Comparison of ENCODE assay signal across 12 cellular contexts in genomic region chr1:154353966-154354365, GRCh38. TPM values are rescaled to one million over a fixed set of nuclear protein-coding genes. Genes with fewer than 3 reads are reported as not detected.
DNase-seq lines count a peak whose midpoint lies in the region; ATAC-seq, FAIRE-seq and TF ChIP-seq lines count a peak whose summit lies in the region.
"Had no signal": no experiment of that assay in that cellular context is flagged by ENCODE, and none has a peak within 500 bp of the region (broad histone marks: within the 10 kb centered on the region; RNA-seq: fewer than 3 reads in every experiment).

No MANE protein-coding gene starts in this region.

- peaks cover 8% of the 10 kb centered on the region; the same call in 1 of the 3 replicates for H3K36me3 ChIP-seq in K562 (ENCODE audit: control insufficient read depth, insufficient read depth, low read length)
- peaks cover 0 to 10% (median 9%) of the 10 kb centered on the region in 9 donors for H3K36me3 ChIP-seq in heart left ventricle
- H3K36me3 ChIP-seq in spleen: peaks cover 0 to 17% (median 8%) of the 10 kb centered on the region in 6 donors

- no peak for TF ChIP-seq EP300 in K562 (IDR thresholded peaks at IDR 0.05; ENCODE audit: low read length)

- TF ChIP-seq CTCF in CD14-positive monocyte (IDR thresholded peaks at IDR 0.05) (no peak), H9 (conservative IDR thresholded peaks at IDR 0.05) (no peak), K562 (IDR thresholded peaks at IDR 0.05 in 2 of 3, conservative IDR thresholded peaks at IDR 0.05 in 1 of 3; ENCODE audit: insufficient read depth in 2 of 3, low read depth in 1 of 3, low read length in 3 of 3) (peak in 1 of 3 experiments; percentile 23; a peak in 1 of 6 replicates), heart left ventricle (IDR thresholded peaks at IDR 0.05) (peak in 1 of 12 donors; percentile 2), spleen (IDR thresholded peaks at IDR 0.05 in 8 of 11, conservative IDR thresholded peaks at IDR 0.05 in 3 of 11) (no peak)

- no peak overlapping the region for H3K4me2 ChIP-seq in H9 (ENCODE audit: insufficient read depth, insufficient read length, low read length)
- H3K4me2 ChIP-seq in K562 (ENCODE audit: insufficient read depth, low read length): peak overlapping the region; percentile 10; the same call in 1 of the 2 replicates

- DNase-seq in CD14-positive monocyte (ENCODE audit: low spot score) (no peak), H9 (no peak), K562 (ENCODE audit: extremely low read depth in 1 of 4, low spot score in 3 of 4) (no peak), NCI-H1694 treated with DMSO at 0.1 percent for 48 hours (lab: John Stamatoyannopoulos, UW) (no peak), HPDE6-E6E7 (ENCODE audit: extremely low spot score) (no peak), heart left ventricle (no peak), spleen (no peak)
- no peak for DNase-seq in natural killer cell treated with Interleukin-12 subunit alpha and Interleukin-12 subunit beta and Interleukin-15 and Interleukin-18, amount 100 ng/mL, for 72 hours (ENCODE audit: low spot score)
- DNase-seq: activated gamma-delta T cell treated with Interleukin-2 at 50 U/mL for 16 hours, esophagus squamous epithelium had no signal

- H4K8ac ChIP-seq in H9 (replicated peaks; ENCODE audit: insufficient read length, low read depth, low read length): no peak overlapping the region

- intact Hi-C loops in CD14-positive monocyte (cut with micrococcal nuclease): no loop called here
- intact Hi-C loops in K562 (cut with micrococcal nuclease): loop anchor here (2.0 to 5.0 kb wide), 3 partner anchors 31 to 167 kb away; partner anchors contain the start of gene IL6R
- intact Hi-C loops in heart left ventricle (cut with DNase I): loop anchor here in 2 of 10 donors (5.0 to 10.0 kb wide), 2 partner anchors 48 to 191 kb away; no protein-coding TSS in a partner anchor
- intact Hi-C loops in spleen (cut with DNase I; ENCODE audit: low total_unique reads): no loop called here

- H3K27ac ChIP-seq in H9 (ENCODE audit: insufficient read length, low read depth, low read length): no peak overlapping the region
- no peak overlapping the region for H3K27ac ChIP-seq in K562 (ENCODE audit: extremely low read depth, low read depth, low read length)
- H3K27ac ChIP-seq in heart left ventricle: no peak overlapping the region
- H3K27ac ChIP-seq in spleen: peak overlapping the region in 3 of 8 donors; percentile 62 to 79 (median 79)

- H3K18ac ChIP-seq in H9 (ENCODE audit: insufficient read length, low read depth, low read length): no peak overlapping the region

- no peak overlapping the region for H4K91ac ChIP-seq in H9 (ENCODE audit: insufficient read length, low read depth, low read length)

- peaks cover 12% of the 10 kb centered on the region for H3K23me2 ChIP-seq in H9 (ENCODE audit: insufficient read length, low read depth, low read length, poor library complexity, severe bottlenecking)

- H3K56ac ChIP-seq in H9 (ENCODE audit: insufficient read length, low read depth, low read length): no peak overlapping the region

- no peak overlapping the region for H2BK15ac ChIP-seq in H9 (ENCODE audit: low read depth, low read length)

- H3K36me3 Mint-ChIP-seq in CD14-positive monocyte: peaks cover 0 to 6% of the 10 kb centered on the region in 2 donors
- peaks cover 0 to 7% (median 7%) of the 10 kb centered on the region in 3 experiments; a peak in 6 of 7 replicates for H3K36me3 Mint-ChIP-seq in H9 (ENCODE audit: insufficient read depth in 1 of 3, low read depth in 3 of 3)
- no peaks in the 10 kb centered on the region for H3K36me3 Mint-ChIP-seq in natural killer cell treated with Interleukin-12 subunit alpha and Interleukin-12 subunit beta and Interleukin-15 and Interleukin-18, amount 100 ng/mL, for 72 hours

- no peak overlapping the region for H3K23ac ChIP-seq in H9 (ENCODE audit: insufficient read length, low read depth, low read length)

- H2AFZ ChIP-seq in H9 (ENCODE audit: low read length): no peak overlapping the region
- H2AFZ ChIP-seq in K562 (ENCODE audit: low read depth, low read length): no peak overlapping the region

- no peak overlapping the region for H2BK120ac ChIP-seq in H9 (ENCODE audit: low read depth, low read length, poor library complexity, severe bottlenecking)

- CTCF ChIA-PET in K562 (lab: Yijun Ruan, JAX; ENCODE audit: low intra/inter-chr PET ratio): interaction anchor here (0.8 to 1.3 kb wide), 2 partner anchors 28 to 89 kb away, joined by 4 read pairs; no protein-coding TSS in a partner anchor

- H3T11ph ChIP-seq in H9 (ENCODE audit: low read length): no peak overlapping the region

- BruUV-seq in K562 (replicated peaks; lab: Mats Ljungman, UMichigan): no TSS peak

- no peak for ATAC-seq in K562
- no peak for ATAC-seq in natural killer cell treated with Interleukin-12 subunit alpha and Interleukin-12 subunit beta and Interleukin-15 and Interleukin-18, amount 100 ng/mL, for 72 hours
- ATAC-seq in heart left ventricle: no peak

- peaks cover 0 to 2% (median 0%) of the 10 kb centered on the region in 7 donors for H3K9me3 Mint-ChIP-seq in CD14-positive monocyte
- no peaks in the 10 kb centered on the region; a peak in 1 of 5 replicates for H3K9me3 Mint-ChIP-seq in H9
- no peaks in the 10 kb centered on the region for H3K9me3 Mint-ChIP-seq in natural killer cell treated with Interleukin-12 subunit alpha and Interleukin-12 subunit beta and Interleukin-15 and Interleukin-18, amount 100 ng/mL, for 72 hours

- POLR2A ChIA-PET in K562 (lab: Yijun Ruan, JAX): interaction anchor here (0.6 to 1.4 kb wide), 8 partner anchors 10 to 637 kb away, joined by 3 to 5 read pairs (median 3); no protein-coding TSS in a partner anchor

- H3K4me3 ChIP-seq in K562: no peak overlapping the region
- H3K4me3 ChIP-seq in heart left ventricle: no peak overlapping the region
- H3K4me3 ChIP-seq in spleen: no peak overlapping the region

- H3K4me3 Mint-ChIP-seq in CD14-positive monocyte (no peak overlapping the region), H9 (peak overlapping the region; percentile 80 to 89; a peak in 3 of 5 replicates)
- peak overlapping the region; percentile 62 for H3K4me3 Mint-ChIP-seq in natural killer cell treated with Interleukin-12 subunit alpha and Interleukin-12 subunit beta and Interleukin-15 and Interleukin-18, amount 100 ng/mL, for 72 hours

- H2BK12ac ChIP-seq in H9 (ENCODE audit: insufficient read length, low read depth, low read length): no peak overlapping the region

- H3K27ac Mint-ChIP-seq in CD14-positive monocyte (peak overlapping the region in 5 of 7 donors; percentile 15 to 79 (median 51)), H9 (no peak overlapping the region)
- peak overlapping the region; percentile 2 to 62 for H3K27ac Mint-ChIP-seq in natural killer cell treated with Interleukin-12 subunit alpha and Interleukin-12 subunit beta and Interleukin-15 and Interleukin-18, amount 100 ng/mL, for 72 hours

- WGBS in H9 (ENCODE audit: extremely low coverage, insufficient read length, low lambda C conversion rate): no CpG with 5 or more reads among the region's 5 CpGs
- 2% methylated on average over 5 of the region's 5 CpGs for WGBS in K562 (ENCODE audit: insufficient coverage, low coverage, missing lambda C conversion rate)
- 94 to 96% (median 96%) methylated on average over 5 of the region's 5 CpGs for WGBS in heart left ventricle, 4 donors
- WGBS in spleen, 5 donors: 87 to 95% (median 90%) methylated on average over 5 of the region's 5 CpGs

- TF ChIP-seq POLR2A in K562 (conservative IDR thresholded peaks at IDR 0.05) (no peak), heart left ventricle (IDR thresholded peaks at IDR 0.05) (no peak), spleen (IDR thresholded peaks at IDR 0.05) (no peak)

- H4K20me1 ChIP-seq in H9 (ENCODE audit: control insufficient read depth, insufficient read depth, insufficient read length): no peaks in the 10 kb centered on the region
- 0 out of 2 replicates have a peak, but pooled peaks cover 3% of the 10 kb centered on the region for H4K20me1 ChIP-seq in K562 (replicated peaks; ENCODE audit: control insufficient read depth, insufficient read depth, low read length)

- H3K4me1 Mint-ChIP-seq in CD14-positive monocyte (peaks cover 39% of the 10 kb centered on the region), H9 (peaks cover 26 to 29% of the 10 kb centered on the region in 2 experiments)
- peaks cover 21 to 24% of the 10 kb centered on the region in 2 donors for H3K4me1 Mint-ChIP-seq in natural killer cell treated with Interleukin-12 subunit alpha and Interleukin-12 subunit beta and Interleukin-15 and Interleukin-18, amount 100 ng/mL, for 72 hours (ENCODE audit: low read depth in 2 of 2)

- H3K4me1 ChIP-seq in H9 (ENCODE audit: insufficient read depth, low read length) (no peaks in the 10 kb centered on the region; the same call in 1 of the 2 replicates), K562 (replicated peaks in 1 of 2; ENCODE audit: control insufficient read depth in 2 of 2, insufficient read depth in 2 of 2, low read length in 2 of 2) (peaks cover 31 to 37% of the 10 kb centered on the region in 2 experiments), heart left ventricle (peaks cover 0 to 29% (median 13%) of the 10 kb centered on the region in 12 donors), spleen (peaks cover 12 to 38% (median 26%) of the 10 kb centered on the region in 6 donors)

- TF ChIP-seq RAD21 in K562 (CRISPR knock-in tag; conservative IDR thresholded peaks at IDR 0.05 in 1 of 2, IDR thresholded peaks at IDR 0.05 in 1 of 2): no peak

- H3K9me3 ChIP-seq in H9 (ENCODE audit: control insufficient read depth, low read depth, low read length) (no peaks in the 10 kb centered on the region), K562 (replicated peaks; ENCODE audit: control insufficient read depth, insufficient read depth, low read depth, low read length) (no peaks in the 10 kb centered on the region), heart left ventricle (no peaks in the 10 kb centered on the region), spleen (no peaks in the 10 kb centered on the region)
- H3K9me3 ChIP-seq: esophagus squamous epithelium, suprapubic skin had no signal

- H3K27me3 ChIP-seq in H9 (ENCODE audit: insufficient read depth, low read length) (no peaks in the 10 kb centered on the region), K562 (ENCODE audit: control insufficient read depth in 2 of 2, insufficient read depth in 2 of 2, low read length in 2 of 2) (no peaks in the 10 kb centered on the region), heart left ventricle (no peaks in the 10 kb centered on the region), spleen (replicated peaks in 1 of 7) (peaks cover 0 to 20% (median 0%) of the 10 kb centered on the region in 7 donors)
- H3K27me3 ChIP-seq: esophagus squamous epithelium, suprapubic skin had no signal

- H2AK5ac ChIP-seq in H9 (ENCODE audit: insufficient read length, low read length): no peak overlapping the region

- H3K79me1 ChIP-seq in H9 (ENCODE audit: insufficient read depth, low read depth, low read length, poor library complexity, severe bottlenecking): no peaks in the 10 kb centered on the region

- no peak overlapping the region for H2BK20ac ChIP-seq in H9 (ENCODE audit: low read depth, low read length, poor library complexity, severe bottlenecking)

- no peak for FAIRE-seq in K562 (lab: Jason Lieb, UNC)

- in situ Hi-C loops in K562 (cut with MboI): no loop called here

- no peaks in the 10 kb centered on the region for H3K9me1 ChIP-seq in K562 (ENCODE audit: control insufficient read depth, insufficient read depth, low read length)

- no peak overlapping the region for H3K14ac ChIP-seq in H9 (ENCODE audit: insufficient read depth, low read length)

- peaks cover 10 to 31% (median 22%) of the 10 kb centered on the region in 3 donors for H3K27me3 Mint-ChIP-seq in CD14-positive monocyte (ENCODE audit: low read depth in 3 of 3)
- H3K27me3 Mint-ChIP-seq in H9 (ENCODE audit: low read depth): peaks cover 18% of the 10 kb centered on the region
- peaks cover 14 to 20% of the 10 kb centered on the region in 2 donors for H3K27me3 Mint-ChIP-seq in natural killer cell treated with Interleukin-12 subunit alpha and Interleukin-12 subunit beta and Interleukin-15 and Interleukin-18, amount 100 ng/mL, for 72 hours

- no peak overlapping the region for H4K5ac ChIP-seq in H9 (ENCODE audit: insufficient read length, low read depth, low read length)

- H3K4ac ChIP-seq in H9 (ENCODE audit: low read depth, low read length): no peak overlapping the region

- H2BK5ac ChIP-seq in H9 (ENCODE audit: insufficient read length, low read length): no peak overlapping the region

- H3K79me2 ChIP-seq in H9 (ENCODE audit: insufficient read depth, low read length) (no peaks in the 10 kb centered on the region), K562 (ENCODE audit: control insufficient read depth, insufficient read depth, low read length) (no peaks in the 10 kb centered on the region)

- no peak overlapping the region for H3K9ac ChIP-seq in H9 (ENCODE audit: extremely low read depth, insufficient read length, low read length)
- H3K9ac ChIP-seq in K562 (ENCODE audit: insufficient read depth in 1 of 2, low read depth in 2 of 2, low read length in 2 of 2): no peak overlapping the region

RNA-seq across cellular contexts. Expression of gene ATP8B2, which starts 28.6 kb away (rescaled TPM):
- under 1 TPM; 0.46 to 0.98 TPM for polyA plus RNA-seq in CD14-positive monocyte
- 37.6 and 38.7 TPM in 2 replicates for total RNA-seq in H9 (2021)
- total RNA-seq in K562 (2011; cell fraction: chromatin; rRNA removed; ENCODE audit: low replicate concordance): 111 and 197 TPM in 2 replicates
- total RNA-seq in K562 (2011; cell fraction: nucleolus; rRNA removed): 114 and 120 TPM in 2 replicates
- total RNA-seq in K562 (2011; cell fraction: nucleoplasm; rRNA removed): 96.1 and 116 TPM in 2 replicates
- 33.2 and 53.4 TPM in 2 replicates for total RNA-seq in K562 (2014; rRNA removed)
- 16.0 and 16.9 TPM in 2 replicates for total RNA-seq in K562 (2014; rRNA removed; fragmentation: Illumina TruSeq; extraction: Trizol)
- 12.3 and 12.4 TPM in 2 replicates for total RNA-seq in K562 (2015; rRNA removed; fragmentation: Illumina TruSeq; extraction: Trizol)
- 28.4 and 29.8 TPM in 2 replicates for total RNA-seq in K562 (2021)
- polyA plus RNA-seq in K562 (2011; rRNA removed): 21.5 and 33.4 TPM in 2 replicates
- polyA plus RNA-seq in K562 (2011; cell fraction: cytosol; rRNA removed): 40.1 and 47.5 TPM in 2 replicates
- 95.1 and 98.0 TPM in 2 replicates for polyA plus RNA-seq in K562 (2011; cell fraction: nucleus; rRNA removed)
- polyA plus RNA-seq in K562 (2012): 12.2 and 12.6 TPM in 2 replicates
- polyA plus RNA-seq in K562 (2014; fragmentation: Illumina TruSeq; extraction: Trizol): 18.4 and 22.1 TPM in 2 replicates
- polyA plus RNA-seq in K562 (2014; fragmentation: Nextera tagmentation; extraction: Ambion mirVana): under 1 TPM; 0.27 to 0.58 TPM
- 23.8 and 29.4 TPM in 2 replicates for polyA plus RNA-seq in K562 (2014; rRNA removed)
- 24.4 and 25.3 TPM in 2 replicates for polyA minus RNA-seq in K562 (2011; rRNA and poly(A)+ RNA removed)
- polyA minus RNA-seq in K562 (2011; cell fraction: cytosol; rRNA and poly(A)+ RNA removed): 14.8 and 19.1 TPM in 2 replicates
- polyA minus RNA-seq in K562 (2011; cell fraction: nucleus; rRNA and poly(A)+ RNA removed): 25.3 and 46.8 TPM in 2 replicates
- 10 to 100 TPM; 29.2 to 60.6 TPM for total RNA-seq in natural killer cell treated with Interleukin-12 subunit alpha and Interleukin-12 subunit beta and Interleukin-15 and Interleukin-18, amount 100 ng/mL, for 72 hours
- total RNA-seq in heart left ventricle: 10 to 100 TPM in 8 of 9 donors, 1 to 10 TPM in 1; 9.4 to 45.0 (median 15.5) TPM
- 10 to 100 TPM in 1 of 2 donors, 1 to 10 TPM in 1; 7.2 to 18.3 TPM for polyA plus RNA-seq in heart left ventricle
- 100 to 1,000 TPM in 2 of 7 donors, 10 to 100 TPM in 5; 42.3 to 107 (median 66.7) TPM for total RNA-seq in spleen
- 10 to 100 TPM in 1 of 3 donors, 1 to 10 TPM in 2; 5.4 to 17.0 (median 6.4) TPM for polyA plus RNA-seq in spleen

RNA-seq across cellular contexts. Expression of gene AQP10, which starts 33.1 kb away (rescaled TPM):
- under 1 TPM in 1 of 2 donors, not detected in 1; 0.09 TPM for polyA plus RNA-seq in CD14-positive monocyte
- total RNA-seq in H9 (2021): not detected in 2 replicates
- 12.4 and 39.7 TPM in 2 replicates for total RNA-seq in K562 (2011; cell fraction: chromatin; rRNA removed; ENCODE audit: low replicate concordance)
- 21.6 and 25.0 TPM in 2 replicates for total RNA-seq in K562 (2011; cell fraction: nucleolus; rRNA removed)
- total RNA-seq in K562 (2011; cell fraction: nucleoplasm; rRNA removed): 21.3 and 24.8 TPM in 2 replicates
- total RNA-seq in K562 (2014; rRNA removed): 1.9 and 2.1 TPM in 2 replicates
- 1.7 and 1.9 TPM in 2 replicates for total RNA-seq in K562 (2014; rRNA removed; fragmentation: Illumina TruSeq; extraction: Trizol)
- 1.3 and 1.5 TPM in 2 replicates for total RNA-seq in K562 (2015; rRNA removed; fragmentation: Illumina TruSeq; extraction: Trizol)
- total RNA-seq in K562 (2021): 3.7 and 4.9 TPM in 2 replicates
- 9.7 and 20.6 TPM in 2 replicates for polyA plus RNA-seq in K562 (2011; rRNA removed)
- polyA plus RNA-seq in K562 (2011; cell fraction: cytosol; rRNA removed): 16.4 and 28.3 TPM in 2 replicates
- polyA plus RNA-seq in K562 (2011; cell fraction: nucleus; rRNA removed): 46.5 and 76.2 TPM in 2 replicates
- 6.3 and 8.5 TPM in 2 replicates for polyA plus RNA-seq in K562 (2012)
- polyA plus RNA-seq in K562 (2014; fragmentation: Illumina TruSeq; extraction: Trizol): 5.6 and 7.4 TPM in 2 replicates
- polyA plus RNA-seq in K562 (2014; fragmentation: Nextera tagmentation; extraction: Ambion mirVana): under 1 TPM; 0.37 to 0.56 TPM
- polyA plus RNA-seq in K562 (2014; rRNA removed): 4.5 and 5.0 TPM in 2 replicates
- 4.2 and 5.3 TPM in 2 replicates for polyA minus RNA-seq in K562 (2011; rRNA and poly(A)+ RNA removed)
- 2.0 and 5.8 TPM in 2 replicates for polyA minus RNA-seq in K562 (2011; cell fraction: cytosol; rRNA and poly(A)+ RNA removed)
- polyA minus RNA-seq in K562 (2011; cell fraction: nucleus; rRNA and poly(A)+ RNA removed): 6.1 and 21.7 TPM in 2 replicates
- total RNA-seq in natural killer cell treated with Interleukin-12 subunit alpha and Interleukin-12 subunit beta and Interleukin-15 and Interleukin-18, amount 100 ng/mL, for 72 hours: not detected
- total RNA-seq in heart left ventricle: under 1 TPM in 6 of 9 donors, not detected in 3; 0.23 to 0.93 (median 0.55) TPM
- 1 to 10 TPM in 1 of 2 donors, under 1 TPM in 1; 0.15 to 1.2 TPM for polyA plus RNA-seq in heart left ventricle
- 1 to 10 TPM in 4 of 7 donors, under 1 TPM in 3; 0.28 to 3.1 (median 1.3) TPM for total RNA-seq in spleen
- under 1 TPM; 0.09 to 0.19 (median 0.15) TPM for polyA plus RNA-seq in spleen
- total RNA-seq: esophagus squamous epithelium, sciatic nerve had no signal

RNA-seq across cellular contexts. Expression of gene IL6R, which starts 51.2 kb away (rescaled TPM):
- polyA plus RNA-seq in CD14-positive monocyte (10 to 100 TPM; 56.4 to 81.7 TPM), K562 (2011; rRNA removed) (0.25 and 0.83 TPM in 2 replicates), K562 (2014; fragmentation: Illumina TruSeq; extraction: Trizol) (0.09 and 0.40 TPM in 2 replicates), K562 (2014; fragmentation: Nextera tagmentation; extraction: Ambion mirVana) (not detected), K562 (2014; rRNA removed) (0.03 and 1.1 TPM in 2 replicates), heart left ventricle (1 to 10 TPM; 3.4 to 8.6 TPM), spleen (1 to 10 TPM; 2.8 to 6.1 (median 3.9) TPM)
- total RNA-seq in H9 (2021) (1.7 and 2.8 TPM in 2 replicates), K562 (2014; rRNA removed) (0.05 and 0.37 TPM in 2 replicates), K562 (2014; rRNA removed; fragmentation: Illumina TruSeq; extraction: Trizol) (0.03 and 0.11 TPM in 2 replicates), K562 (2015; rRNA removed; fragmentation: Illumina TruSeq; extraction: Trizol) (0.07 and 0.19 TPM in 2 replicates), K562 (2021) (0.24 and 0.47 TPM in 2 replicates), heart left ventricle (10 to 100 TPM in 6 of 9 donors, 1 to 10 TPM in 3; 5.7 to 26.6 (median 13.1) TPM), spleen (10 to 100 TPM; 40.3 to 74.5 (median 55.5) TPM)
- 2.6 TPM in 1 of 2 replicates, not detected in the other for total RNA-seq in K562 (2011; cell fraction: chromatin; rRNA removed; ENCODE audit: low replicate concordance)
- total RNA-seq in K562 (2011; cell fraction: nucleolus; rRNA removed): 0.79 and 1.0 TPM in 2 replicates
- 0.59 and 2.0 TPM in 2 replicates for total RNA-seq in K562 (2011; cell fraction: nucleoplasm; rRNA removed)
- 0.43 and 0.70 TPM in 2 replicates for polyA plus RNA-seq in K562 (2011; cell fraction: cytosol; rRNA removed)
- 0.10 and 0.21 TPM in 2 replicates for polyA plus RNA-seq in K562 (2011; cell fraction: nucleus; rRNA removed)
- polyA plus RNA-seq in K562 (2012): 0.21 and 0.37 TPM in 2 replicates
- 0.25 and 0.42 TPM in 2 replicates for polyA minus RNA-seq in K562 (2011; rRNA and poly(A)+ RNA removed)
- polyA minus RNA-seq in K562 (2011; cell fraction: cytosol; rRNA and poly(A)+ RNA removed): not detected in 2 replicates
- polyA minus RNA-seq in K562 (2011; cell fraction: nucleus; rRNA and poly(A)+ RNA removed): 0.56 TPM in 1 of 2 replicates, not detected in the other
- total RNA-seq in natural killer cell treated with Interleukin-12 subunit alpha and Interleukin-12 subunit beta and Interleukin-15 and Interleukin-18, amount 100 ng/mL, for 72 hours: 1 to 10 TPM; 2.3 to 4.0 TPM

Comparison
In these comparisons a context has a peak if more than half of its experiments do, and no peak if none do; other contexts are left out.
1. H3K27ac Mint-ChIP-seq: peak in CD14-positive monocyte (5 of 7) and natural killer cell treated with Interleukin-12 subunit alpha and Interleukin-12 subunit beta and Interleukin-15 and Interleukin-18, amount 100 ng/mL, for 72 hours (2 of 2); none in H9 (0 of 3).
2. H3K4me3 Mint-ChIP-seq: peak in H9 (2 of 2) and natural killer cell treated with Interleukin-12 subunit alpha and Interleukin-12 subunit beta and Interleukin-15 and Interleukin-18, amount 100 ng/mL, for 72 hours (single experiment); none in CD14-positive monocyte (0 of 2).